9 cellular contexts compared by ENCODE assay signal in genomic region chr20:57509665-57510237, GRCh38. TPM values are rescaled to one million over a fixed set of nuclear protein-coding genes. Genes with fewer than 3 reads are reported as not detected.
DNase-seq lines count a peak whose midpoint lies in the region; ATAC-seq and TF ChIP-seq lines count a peak whose summit lies in the region.
"Had no signal": no experiment of that assay in that cellular context is flagged by ENCODE, and none has a peak within 500 bp of the region (broad histone marks: within the 10 kb centered on the region; RNA-seq: fewer than 3 reads in every experiment).

No MANE protein-coding gene starts in this region.

- ATAC-seq in CD4-positive, alpha-beta T cell (ENCODE audit: poor library complexity): no peak

- CTCF ChIA-PET in activated CD4-positive, alpha-beta T cell treated with anti-CD3 and anti-CD28 coated beads, Interleukin-2, amount 10 ng/mL, durations not matched to agents 7 days and 5 days (lab: Charles Lee): interaction anchor here (1.0 kb wide), 1 partner anchor 85 kb away, joined by 3 read pairs; no protein-coding TSS in a partner anchor
- CTCF ChIA-PET in CD4-positive, alpha-beta T cell (lab: Charles Lee): no interaction called here

- TF ChIP-seq CTCF in NB4 (IDR thresholded peaks at IDR 0.05; ENCODE audit: low read depth, low read length) (peak; percentile 74), chondrocyte (IDR thresholded peaks at IDR 0.05) (peak; percentile 70), prostate gland (IDR thresholded peaks at IDR 0.05) (peak in 1 of 4 experiments; percentile 16)
- no peak for TF ChIP-seq CTCF in CD4-positive, alpha-beta T cell (IDR thresholded peaks at IDR 0.05)

- 65% methylated on average over 5 of the region's 5 CpGs for WGBS in prostate gland

- H3K27ac ChIP-seq in CD4-positive, alpha-beta T cell (ENCODE audit: low read depth, low read length): no peak overlapping the region
- no peak overlapping the region for H3K27ac ChIP-seq in prostate gland
- H3K27ac ChIP-seq: tibial artery had no signal

- H3K4me3 Mint-ChIP-seq in activated CD4-positive, alpha-beta T cell treated with anti-CD3 and anti-CD28 coated beads, Interleukin-2, amount 10 ng/mL, durations not matched to agents 24 days and 14 days: no peak overlapping the region
- H3K4me3 Mint-ChIP-seq in activated CD4-positive, alpha-beta T cell treated with anti-CD3 and anti-CD28 coated beads, Interleukin-2, amount 10 ng/mL, durations not matched to agents 7 days and 5 days: no peak overlapping the region
- H3K4me3 Mint-ChIP-seq in chondrocyte (ENCODE audit: unreplicated experiment): no peak overlapping the region
- H3K4me3 Mint-ChIP-seq in CD4-positive, alpha-beta T cell: no peak overlapping the region

- POLR2A ChIA-PET in activated CD4-positive, alpha-beta T cell treated with anti-CD3 and anti-CD28 coated beads, Interleukin-2, amount 10 ng/mL, durations not matched to agents 7 days and 5 days (lab: Charles Lee): no interaction called here
- POLR2A ChIA-PET in CD4-positive, alpha-beta T cell (lab: Charles Lee): no interaction called here

- H3K9me3 ChIP-seq in CD4-positive, alpha-beta T cell (ENCODE audit: control insufficient read depth, low read length): no peaks in the 10 kb centered on the region
- H3K9me3 ChIP-seq in prostate gland: no peaks in the 10 kb centered on the region
- H3K9me3 ChIP-seq: tibial artery had no signal

- TF ChIP-seq POLR2A in NB4 (IDR thresholded peaks at IDR 0.05; ENCODE audit: extremely low read depth, insufficient read length) (no peak), prostate gland (IDR thresholded peaks at IDR 0.05) (no peak)

- no peaks in the 10 kb centered on the region for H3K9me3 Mint-ChIP-seq in activated CD4-positive, alpha-beta T cell treated with anti-CD3 and anti-CD28 coated beads, Interleukin-2, amount 10 ng/mL, durations not matched to agents 24 days and 14 days
- H3K9me3 Mint-ChIP-seq in activated CD4-positive, alpha-beta T cell treated with anti-CD3 and anti-CD28 coated beads, Interleukin-2, amount 10 ng/mL, durations not matched to agents 7 days and 5 days: no peaks in the 10 kb centered on the region
- no peaks in the 10 kb centered on the region for H3K9me3 Mint-ChIP-seq in chondrocyte (ENCODE audit: low read depth)
- H3K9me3 Mint-ChIP-seq in CD4-positive, alpha-beta T cell: no peaks in the 10 kb centered on the region

- no peaks in the 10 kb centered on the region for H3K4me1 ChIP-seq in prostate gland (replicated peaks)
- H3K4me1 ChIP-seq: tibial artery had no signal

- no peaks in the 10 kb centered on the region for H3K36me3 ChIP-seq in prostate gland
- H3K36me3 ChIP-seq: tibial artery had no signal

- H3K36me3 Mint-ChIP-seq in activated CD4-positive, alpha-beta T cell treated with anti-CD3 and anti-CD28 coated beads, Interleukin-2, amount 10 ng/mL, durations not matched to agents 24 days and 14 days (ENCODE audit: low read depth): no peaks in the 10 kb centered on the region
- H3K36me3 Mint-ChIP-seq in activated CD4-positive, alpha-beta T cell treated with anti-CD3 and anti-CD28 coated beads, Interleukin-2, amount 10 ng/mL, durations not matched to agents 7 days and 5 days (ENCODE audit: low read depth): no peaks in the 10 kb centered on the region
- H3K36me3 Mint-ChIP-seq in chondrocyte (ENCODE audit: low read depth): no peaks in the 10 kb centered on the region
- H3K36me3 Mint-ChIP-seq in CD4-positive, alpha-beta T cell (ENCODE audit: low read depth): no peaks in the 10 kb centered on the region

- no peaks in the 10 kb centered on the region for H3K4me1 Mint-ChIP-seq in activated CD4-positive, alpha-beta T cell treated with anti-CD3 and anti-CD28 coated beads, Interleukin-2, amount 10 ng/mL, durations not matched to agents 24 days and 14 days
- no peaks in the 10 kb centered on the region for H3K4me1 Mint-ChIP-seq in activated CD4-positive, alpha-beta T cell treated with anti-CD3 and anti-CD28 coated beads, Interleukin-2, amount 10 ng/mL, durations not matched to agents 7 days and 5 days
- peaks cover 38% of the 10 kb centered on the region for H3K4me1 Mint-ChIP-seq in chondrocyte (ENCODE audit: low read depth)
- no peaks in the 10 kb centered on the region for H3K4me1 Mint-ChIP-seq in CD4-positive, alpha-beta T cell (ENCODE audit: low read depth)

- H3K27me3 ChIP-seq in CD4-positive, alpha-beta T cell (ENCODE audit: control insufficient read depth, insufficient read depth, low read length): peaks cover 12% of the 10 kb centered on the region
- no peaks in the 10 kb centered on the region for H3K27me3 ChIP-seq in prostate gland (replicated peaks; ENCODE audit: insufficient read depth)

- intact Hi-C loops in activated CD4-positive, alpha-beta T cell treated with anti-CD3 and anti-CD28 coated beads, Interleukin-2, amount 10 ng/mL, durations not matched to agents 24 days and 14 days (cut with micrococcal nuclease): loop anchor here (5.0 kb wide), 1 partner anchor 703 kb away; no protein-coding TSS in a partner anchor
- intact Hi-C loops in CD4-positive, alpha-beta T cell (cut with DNase I, micrococcal nuclease): loop anchor here in 1 of 2 experiments (5.0 kb wide), 1 partner anchor 83 kb away; no protein-coding TSS in a partner anchor
- intact Hi-C loops in prostate gland (cut with DNase I): no loop called here

- H3K27me3 Mint-ChIP-seq in activated CD4-positive, alpha-beta T cell treated with anti-CD3 and anti-CD28 coated beads, Interleukin-2, amount 10 ng/mL, durations not matched to agents 24 days and 14 days: peaks cover 33% of the 10 kb centered on the region
- peaks cover 33% of the 10 kb centered on the region for H3K27me3 Mint-ChIP-seq in activated CD4-positive, alpha-beta T cell treated with anti-CD3 and anti-CD28 coated beads, Interleukin-2, amount 10 ng/mL, durations not matched to agents 7 days and 5 days
- H3K27me3 Mint-ChIP-seq in chondrocyte (ENCODE audit: low read depth): no peaks in the 10 kb centered on the region
- peaks cover 41% of the 10 kb centered on the region for H3K27me3 Mint-ChIP-seq in CD4-positive, alpha-beta T cell

- H3K4me3 ChIP-seq in NB4 (ENCODE audit: low read depth, low read length): no peak overlapping the region
- no peak overlapping the region for H3K4me3 ChIP-seq in prostate gland
- H3K4me3 ChIP-seq: tibial artery had no signal

- no peak overlapping the region for H3K27ac Mint-ChIP-seq in activated CD4-positive, alpha-beta T cell treated with anti-CD3 and anti-CD28 coated beads, Interleukin-2, amount 10 ng/mL, durations not matched to agents 24 days and 14 days
- H3K27ac Mint-ChIP-seq in activated CD4-positive, alpha-beta T cell treated with anti-CD3 and anti-CD28 coated beads, Interleukin-2, amount 10 ng/mL, durations not matched to agents 7 days and 5 days: no peak overlapping the region
- H3K27ac Mint-ChIP-seq in chondrocyte (ENCODE audit: unreplicated experiment): no peak overlapping the region
- no peak overlapping the region for H3K27ac Mint-ChIP-seq in CD4-positive, alpha-beta T cell

- peak; percentile 60 for DNase-seq in activated CD4-positive, alpha-beta T cell treated with anti-CD3 and anti-CD28 coated beads, Interleukin-2, amount 10 ng/mL, durations not matched to agents 24 days and 14 days
- DNase-seq in activated CD4-positive, alpha-beta T cell treated with anti-CD3 and anti-CD28 coated beads, Interleukin-2, amount 10 ng/mL, durations not matched to agents 7 days and 5 days: no peak
- DNase-seq in NB4 (ENCODE audit: low read depth) (peak; percentile 65), chondrocyte (ENCODE audit: low spot score) (no peak), renal cortical epithelial cell (ENCODE audit: low read depth) (peak; percentile 6), prostate gland (ENCODE audit: low spot score) (no peak)
- DNase-seq in CD4-positive, alpha-beta T cell: no peak
- DNase-seq in activated CD8-positive, alpha-beta memory T cell treated with anti-CD3 and anti-CD28 coated beads, Interleukin-2, amount 50 U/mL, for 48 hours: no peak
- DNase-seq: tibial artery had no signal

RNA-seq across cellular contexts. Expression of gene CTCFL, which starts 15.2 kb away (rescaled TPM):
- not detected in 2 replicates for total RNA-seq in activated CD4-positive, alpha-beta T cell treated with anti-CD3 and anti-CD28 coated beads, Interleukin-2, amount 10 ng/mL, durations not matched to agents 24 days and 14 days
- total RNA-seq in activated CD4-positive, alpha-beta T cell treated with anti-CD3 and anti-CD28 coated beads, Interleukin-2, amount 10 ng/mL, durations not matched to agents 7 days and 5 days: not detected
- total RNA-seq in chondrocyte (not detected in 3 replicates), renal cortical epithelial cell (not detected in 2 replicates), prostate gland (10 to 100 TPM in 1 of 2 donors, not detected in 1; 10.8 TPM)
- not detected for total RNA-seq in CD4-positive, alpha-beta T cell

RNA-seq across cellular contexts. Expression of gene PCK1, which starts 51.2 kb away (rescaled TPM):
- total RNA-seq in activated CD4-positive, alpha-beta T cell treated with anti-CD3 and anti-CD28 coated beads, Interleukin-2, amount 10 ng/mL, durations not matched to agents 24 days and 14 days: not detected in 2 replicates
- not detected for total RNA-seq in activated CD4-positive, alpha-beta T cell treated with anti-CD3 and anti-CD28 coated beads, Interleukin-2, amount 10 ng/mL, durations not matched to agents 7 days and 5 days
- total RNA-seq in chondrocyte (not detected in 3 replicates), renal cortical epithelial cell (0.15 TPM in 1 of 2 replicates, not detected in the other), prostate gland (under 1 TPM in 1 of 2 donors, not detected in 1; 0.68 TPM)
- total RNA-seq in CD4-positive, alpha-beta T cell: not detected

Comparison
In these comparisons a context has a peak if more than half of its experiments do, and no peak if none do; other contexts are left out.
1. DNase-seq: peak in activated CD4-positive, alpha-beta T cell treated with anti-CD3 and anti-CD28 coated beads, Interleukin-2, amount 10 ng/mL, durations not matched to agents 24 days and 14 days (single experiment), NB4 (single experiment) and renal cortical epithelial cell (single experiment); none in activated CD4-positive, alpha-beta T cell treated with anti-CD3 and anti-CD28 coated beads, Interleukin-2, amount 10 ng/mL, durations not matched to agents 7 days and 5 days (single experiment), chondrocyte (single experiment), CD4-positive, alpha-beta T cell (0 of 10), prostate gland (single experiment) and activated CD8-positive, alpha-beta memory T cell treated with anti-CD3 and anti-CD28 coated beads, Interleukin-2, amount 50 U/mL, for 48 hours (single experiment).